8 cellular contexts compared by ENCODE assay signal in the genomic region with DNA sequence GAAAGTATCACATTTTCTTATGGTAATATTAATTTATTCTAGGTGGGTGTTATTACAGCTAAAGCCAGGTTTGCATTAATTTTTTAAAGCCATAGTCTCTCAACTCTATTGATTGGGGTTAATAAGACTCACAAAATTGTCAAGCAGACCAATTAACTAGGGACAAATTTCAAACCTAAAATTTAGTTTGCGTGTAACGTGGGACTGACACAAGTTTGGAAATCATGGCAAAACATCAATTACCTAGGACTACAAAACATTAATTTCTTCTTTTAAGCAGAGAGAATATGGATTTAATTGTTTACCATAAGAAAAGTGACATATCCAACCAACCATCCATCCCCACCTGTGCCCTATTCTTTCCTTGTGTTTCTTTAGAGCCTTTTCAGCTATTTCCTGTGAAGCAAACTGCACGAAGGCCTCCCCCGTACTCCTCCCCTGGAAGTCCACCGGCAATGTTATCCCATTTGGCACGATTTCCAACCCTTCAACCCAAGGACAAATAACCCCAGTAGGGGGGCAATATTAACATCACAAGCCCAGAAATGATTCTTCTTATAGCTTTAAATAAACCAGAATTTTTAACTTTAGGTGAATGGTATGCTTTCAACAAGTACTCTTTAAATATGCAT. TPM values are rescaled to one million over a fixed set of nuclear protein-coding genes. Genes with fewer than 3 reads are reported as not detected.
DNase-seq lines count a peak whose midpoint lies in the region; ATAC-seq and TF ChIP-seq lines count a peak whose summit lies in the region.

No MANE protein-coding gene starts in this region.

- peaks cover 87% of the 10 kb centered on the region for H3F3A ChIP-seq in MM.1S (ENCODE audit: insufficient read depth, low read length)

- peaks cover 0 to 24% (median 0%) of the 10 kb centered on the region in 8 donors for H3K9me3 Mint-ChIP-seq in CD4-positive, alpha-beta memory T cell
- no peaks in the 10 kb centered on the region for H3K9me3 Mint-ChIP-seq in nephron progenitor cell

- peaks cover 0 to 6% of the 10 kb centered on the region in 2 donors for H3K27me3 Mint-ChIP-seq in CD4-positive, alpha-beta memory T cell
- peaks cover 4% of the 10 kb centered on the region for H3K27me3 Mint-ChIP-seq in nephron progenitor cell (ENCODE audit: low read depth, poor library complexity)

- peaks cover 50 to 92% (median 60%) of the 10 kb centered on the region in 4 donors for H3K4me1 Mint-ChIP-seq in CD4-positive, alpha-beta memory T cell
- H3K4me1 Mint-ChIP-seq in nephron progenitor cell, result peaks cover 72% of the 10 kb centered on the region

- ATAC-seq in HG03378 (IDR thresholded peaks at IDR 0.05; ENCODE audit: unreplicated experiment) (no peak), GM21619 (IDR thresholded peaks at IDR 0.05; ENCODE audit: unreplicated experiment) (no peak)

- no peaks in the 10 kb centered on the region for H3K9me2 ChIP-seq in MM.1S (replicated peaks; ENCODE audit: insufficient read depth, low read length)

- H3K36me3 ChIP-seq in CD4-positive, alpha-beta memory T cell (ENCODE audit: insufficient read depth, low read length), result peaks cover 83% of the 10 kb centered on the region
- H3K36me3 ChIP-seq in MM.1S (replicated peaks; ENCODE audit: insufficient read depth, low read length), result peaks cover 76% of the 10 kb centered on the region
- H3K36me3 ChIP-seq in effector memory CD4-positive, alpha-beta T cell (ENCODE audit: control insufficient read depth, insufficient read depth, low read length), result peaks cover 84% of the 10 kb centered on the region

- CTCF ChIA-PET in CD4-positive, alpha-beta memory T cell (lab: Charles Lee; ENCODE audit: partially characterized antibody), result interaction anchor here (1.4 to 5.8 kb wide), 2 partner anchors 8 to 15 kb away, joined by 3 to 63 read pairs; no protein-coding TSS in a partner anchor

- H3K27ac Mint-ChIP-seq in CD4-positive, alpha-beta memory T cell, result peak overlapping the region; percentile 45 to 100 (median 92)
- H3K27ac Mint-ChIP-seq in nephron progenitor cell, result peak overlapping the region; percentile 62

- H3K9me3 ChIP-seq in CD4-positive, alpha-beta memory T cell (ENCODE audit: control insufficient read depth in 1 of 2, low read length in 2 of 2), result no peaks in the 10 kb centered on the region
- H3K9me3 ChIP-seq in MM.1S (replicated peaks; ENCODE audit: insufficient read depth, low read length), result no peaks in the 10 kb centered on the region
- no peaks in the 10 kb centered on the region for H3K9me3 ChIP-seq in effector memory CD4-positive, alpha-beta T cell (ENCODE audit: control insufficient read depth, low read length)

- peaks cover 73 to 92% of the 10 kb centered on the region in 2 donors for H3K36me3 Mint-ChIP-seq in CD4-positive, alpha-beta memory T cell
- H3K36me3 Mint-ChIP-seq in nephron progenitor cell (ENCODE audit: low read depth), result peaks cover 84% of the 10 kb centered on the region

- H3K27me3 ChIP-seq in CD4-positive, alpha-beta memory T cell (ENCODE audit: insufficient read depth, low read length), result no peaks in the 10 kb centered on the region
- no peaks in the 10 kb centered on the region for H3K27me3 ChIP-seq in MM.1S (replicated peaks; ENCODE audit: insufficient read depth, low read length)
- H3K27me3 ChIP-seq in effector memory CD4-positive, alpha-beta T cell (replicated peaks; ENCODE audit: control insufficient read depth, insufficient read depth, low read length, poor library complexity, severe bottlenecking), result no peaks in the 10 kb centered on the region

- peaks cover 91% of the 10 kb centered on the region for H3K79me2 ChIP-seq in MM.1S (ENCODE audit: low read length)

- H4K20me1 ChIP-seq in MM.1S (ENCODE audit: insufficient read depth, low read length), result peaks cover 80% of the 10 kb centered on the region

- peak overlapping the region; percentile 96 for H3K27ac ChIP-seq in CD4-positive, alpha-beta memory T cell (ENCODE audit: low read depth, low read length)
- H3K27ac ChIP-seq in MM.1S (ENCODE audit: low read length), result no peak overlapping the region
- H3K27ac ChIP-seq in effector memory CD4-positive, alpha-beta T cell (ENCODE audit: insufficient read depth, low read length, poor library complexity, severe bottlenecking), result peak overlapping the region; percentile 15

- no peak overlapping the region for H2AFZ ChIP-seq in MM.1S (ENCODE audit: low read length)

- peak overlapping the region; percentile 1 to 55 for H3K4me3 ChIP-seq in CD4-positive, alpha-beta memory T cell (ENCODE audit: low read length in 2 of 2)
- no peak overlapping the region for H3K4me3 ChIP-seq in MM.1S (ENCODE audit: low read length)
- no peak overlapping the region for H3K4me3 ChIP-seq in effector memory CD4-positive, alpha-beta T cell (ENCODE audit: insufficient read depth, low read depth, low read length, poor library complexity, severe bottlenecking)

- H3K4me1 ChIP-seq in CD4-positive, alpha-beta memory T cell (ENCODE audit: insufficient read depth, low read length), result peaks cover 78% of the 10 kb centered on the region
- H3K4me1 ChIP-seq in MM.1S (ENCODE audit: low read length), result peaks cover 27% of the 10 kb centered on the region
- peaks cover 30% of the 10 kb centered on the region for H3K4me1 ChIP-seq in effector memory CD4-positive, alpha-beta T cell (ENCODE audit: control insufficient read depth, insufficient read depth, low read length, poor library complexity, severe bottlenecking)

- H3K4me3 Mint-ChIP-seq in CD4-positive, alpha-beta memory T cell, result peak overlapping the region; percentile 74 to 98 (median 87)
- peak overlapping the region; percentile 99 for H3K4me3 Mint-ChIP-seq in nephron progenitor cell

- H3K9ac ChIP-seq in MM.1S (ENCODE audit: low read length), result no peak overlapping the region

- TF ChIP-seq CTCF in MM.1S (IDR thresholded peaks at IDR 0.05; ENCODE audit: low read length) (no peak), nephron progenitor cell (IDR thresholded peaks at IDR 0.05) (no peak)

- H3K4me2 ChIP-seq in MM.1S (ENCODE audit: low read depth, low read length), result peak overlapping the region; percentile 81; the same call in 1 of the 2 replicates

- POLR2A ChIA-PET in CD4-positive, alpha-beta memory T cell (lab: Charles Lee; ENCODE audit: partially characterized antibody), result interaction anchor here (0.6 to 10.5 kb wide), 7 partner anchors 9 to 1576 kb away, joined by 3 to 313 read pairs (median 4); a partner anchor contains a TSS

- DNase-seq in CD4-positive, alpha-beta memory T cell, result no peak
- DNase-seq in MM.1S (no peak), nephron progenitor cell (no peak)
- DNase-seq in effector memory CD4-positive, alpha-beta T cell, result no peak
- DNase-seq in stimulated activated CD4-positive, alpha-beta T cell treated with anti-CD3 and anti-CD28 coated beads, Interleukin-1b, Interleukin-23, amount 100 ng/mL, for 48 hours, result no peak
- no peak for DNase-seq in activated CD8-positive, alpha-beta memory T cell treated with anti-CD3 and anti-CD28 coated beads for 24 hours

- intact Hi-C loops in CD4-positive, alpha-beta memory T cell (cut with micrococcal nuclease), result no loop called here

RNA-seq across cellular contexts. Expression of a gene that starts 4.4 kb away (rescaled TPM):
- 1,000 to 10,000 TPM; 1,611 to 1,625 TPM for total RNA-seq in CD4-positive, alpha-beta memory T cell
- polyA plus RNA-seq in CD4-positive, alpha-beta memory T cell, result 100 to 1,000 TPM in 1 of 2 donors, 10 to 100 TPM in 1; 46.5 to 116 TPM

Comparison
In these comparisons a context has a peak if more than half of its experiments do, and no peak if none do; other contexts are left out.
1. H3K4me3 ChIP-seq: peak in CD4-positive, alpha-beta memory T cell (2 of 2); none in MM.1S (single experiment) and effector memory CD4-positive, alpha-beta T cell (single experiment).